16 cellular contexts compared by ENCODE assay signal in the genomic region with DNA sequence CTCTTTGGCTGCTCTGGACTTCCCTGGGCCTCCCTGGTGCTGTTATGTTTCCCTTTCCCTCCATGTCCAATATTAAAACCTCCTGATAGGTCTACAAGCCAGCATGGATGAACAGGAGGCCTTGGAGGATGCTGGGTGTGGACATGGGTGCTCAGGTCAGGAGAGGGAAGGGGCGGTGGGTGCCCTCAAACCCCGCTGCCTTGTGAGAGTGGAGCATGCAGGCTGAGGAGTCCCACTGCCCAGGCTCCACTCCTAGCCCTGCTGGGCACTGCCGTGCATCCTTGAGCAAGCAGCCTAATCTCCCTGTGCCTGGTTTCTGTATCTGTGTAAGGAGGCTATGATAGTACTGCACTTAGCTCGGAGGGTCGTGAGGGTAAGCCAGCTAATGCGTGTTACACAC. TPM values are rescaled to one million over a fixed set of nuclear protein-coding genes. Genes with fewer than 3 reads are reported as not detected.
DNase-seq lines count a peak whose midpoint lies in the region; ATAC-seq and TF ChIP-seq lines count a peak whose summit lies in the region.
"Had no signal": no experiment of that assay in that cellular context is flagged by ENCODE, and none has a peak within 500 bp of the region (broad histone marks: within the 10 kb centered on the region; RNA-seq: fewer than 3 reads in every experiment).

No MANE protein-coding gene starts in this region.

- H3K4me3 ChIP-seq in CD4-positive, alpha-beta memory T cell (ENCODE audit: low read length in 2 of 2): peak overlapping the region; percentile 32 to 70
- H3K4me3 ChIP-seq in Caco-2 (ENCODE audit: low read depth, low read length): no peak overlapping the region
- H3K4me3 ChIP-seq: cardiac muscle cell, vagina had no signal

- no peak for ATAC-seq in activated CD8-positive, alpha-beta T cell treated with anti-CD3 and anti-CD28 coated beads for 36 hours
- no peak for ATAC-seq in HG03139 (IDR thresholded peaks at IDR 0.05; ENCODE audit: unreplicated experiment)
- no peak for ATAC-seq in HG03520 (IDR thresholded peaks at IDR 0.05; ENCODE audit: unreplicated experiment)

- H3K4me3 Mint-ChIP-seq in T-helper 2 cell treated with Interferon-gamma antibody and Interleukin-4, amounts not matched to agents 5 μg/mL and 100 μg/mL, for 36 hours: no peak overlapping the region
- peak overlapping the region; percentile 84 to 95 (median 92) for H3K4me3 Mint-ChIP-seq in CD4-positive, alpha-beta memory T cell
- peak overlapping the region; percentile 78 for H3K4me3 Mint-ChIP-seq in activated CD8-positive, alpha-beta T cell treated with anti-CD3 and anti-CD28 coated beads for 36 hours
- no peak overlapping the region for H3K4me3 Mint-ChIP-seq in Caco-2 (ENCODE audit: unreplicated experiment)
- H3K4me3 Mint-ChIP-seq: B cell had no signal

- peak overlapping the region; percentile 99 for H3K27ac ChIP-seq in CD4-positive, alpha-beta memory T cell (ENCODE audit: low read depth, low read length)
- H3K27ac ChIP-seq: cardiac muscle cell, vagina had no signal

- no TSS peak for BruUV-seq in Caco-2 (replicated peaks; lab: Mats Ljungman, UMichigan)

- H3K9me3 ChIP-seq in CD4-positive, alpha-beta memory T cell (ENCODE audit: control insufficient read depth in 1 of 2, low read length in 2 of 2): no peaks in the 10 kb centered on the region
- no peaks in the 10 kb centered on the region for H3K9me3 ChIP-seq in Caco-2
- H3K9me3 ChIP-seq: vagina had no signal

- no peaks in the 10 kb centered on the region for H3K36me3 ChIP-seq in CD4-positive, alpha-beta memory T cell (ENCODE audit: insufficient read depth, low read length)
- no peaks in the 10 kb centered on the region for H3K36me3 ChIP-seq in Caco-2 (ENCODE audit: control insufficient read depth, insufficient read depth, low read length)
- H3K36me3 ChIP-seq: cardiac muscle cell, vagina had no signal

- POLR2A ChIA-PET in CD4-positive, alpha-beta memory T cell (lab: Charles Lee; ENCODE audit: partially characterized antibody): interaction anchor here (1.0 to 16.9 kb wide), 12 partner anchors 11 to 85 kb away, joined by 3 to 977 read pairs (median 20); partner anchors contain the start of genes CCDC167 and CMTR1
- POLR2A ChIA-PET in activated CD8-positive, alpha-beta T cell treated with anti-CD3 and anti-CD28 coated beads for 36 hours (lab: Charles Lee): interaction anchor here (0.6 to 4.5 kb wide), 12 partner anchors 10 to 47 kb away, joined by 3 to 109 read pairs (median 10); partner anchors contain the start of gene CCDC167
- POLR2A ChIA-PET in Caco-2 (lab: Charles Lee): no interaction called here

- TF ChIP-seq CTCF in activated CD8-positive, alpha-beta T cell treated with anti-CD3 and anti-CD28 coated beads for 36 hours (IDR thresholded peaks at IDR 0.05): no peak
- TF ChIP-seq CTCF in Caco-2 (IDR thresholded peaks at IDR 0.05; ENCODE audit: insufficient read depth in 1 of 2, low read depth in 1 of 2, low read length in 1 of 2, severe bottlenecking in 1 of 2, unreplicated experiment in 1 of 2): no peak

- H3K4me1 Mint-ChIP-seq in T-helper 2 cell treated with Interferon-gamma antibody and Interleukin-4, amounts not matched to agents 5 μg/mL and 100 μg/mL, for 36 hours (ENCODE audit: low read depth): peaks cover 51% of the 10 kb centered on the region
- peaks cover 56 to 94% (median 76%) of the 10 kb centered on the region in 4 donors for H3K4me1 Mint-ChIP-seq in CD4-positive, alpha-beta memory T cell
- peaks cover 86% of the 10 kb centered on the region for H3K4me1 Mint-ChIP-seq in activated CD8-positive, alpha-beta T cell treated with anti-CD3 and anti-CD28 coated beads for 36 hours (ENCODE audit: low read depth)
- H3K4me1 Mint-ChIP-seq in Caco-2 (ENCODE audit: low read depth, unreplicated experiment): peaks cover 19% of the 10 kb centered on the region

- CTCF ChIA-PET in CD4-positive, alpha-beta memory T cell (lab: Charles Lee; ENCODE audit: partially characterized antibody): interaction anchor here (0.8 to 4.5 kb wide), 12 partner anchors 10 to 49 kb away, joined by 3 to 77 read pairs (median 8); partner anchors contain the start of gene CCDC167
- CTCF ChIA-PET in activated CD8-positive, alpha-beta T cell treated with anti-CD3 and anti-CD28 coated beads for 36 hours (lab: Charles Lee): interaction anchor here (0.7 to 4.1 kb wide), 6 partner anchors 15 to 48 kb away, joined by 3 to 33 read pairs (median 6); no protein-coding TSS in a partner anchor
- CTCF ChIA-PET in Caco-2 (lab: Charles Lee): no interaction called here

- H3K27me3 Mint-ChIP-seq in T-helper 2 cell treated with Interferon-gamma antibody and Interleukin-4, amounts not matched to agents 5 μg/mL and 100 μg/mL, for 36 hours (ENCODE audit: low read depth): no peaks in the 10 kb centered on the region
- no peaks in the 10 kb centered on the region for H3K27me3 Mint-ChIP-seq in CD4-positive, alpha-beta memory T cell
- H3K27me3 Mint-ChIP-seq in activated CD8-positive, alpha-beta T cell treated with anti-CD3 and anti-CD28 coated beads for 36 hours: no peaks in the 10 kb centered on the region
- no peaks in the 10 kb centered on the region for H3K27me3 Mint-ChIP-seq in Caco-2 (ENCODE audit: insufficient read depth, unreplicated experiment)

- H3K36me3 Mint-ChIP-seq in T-helper 2 cell treated with Interferon-gamma antibody and Interleukin-4, amounts not matched to agents 5 μg/mL and 100 μg/mL, for 36 hours (ENCODE audit: low read depth): peaks cover 2% of the 10 kb centered on the region
- peaks cover 5 to 17% of the 10 kb centered on the region in 2 donors for H3K36me3 Mint-ChIP-seq in CD4-positive, alpha-beta memory T cell
- H3K36me3 Mint-ChIP-seq in activated CD8-positive, alpha-beta T cell treated with anti-CD3 and anti-CD28 coated beads for 36 hours (ENCODE audit: low read depth): peaks cover 13% of the 10 kb centered on the region
- no peaks in the 10 kb centered on the region for H3K36me3 Mint-ChIP-seq in Caco-2 (ENCODE audit: insufficient read depth, unreplicated experiment)

- H3K27me3 ChIP-seq in CD4-positive, alpha-beta memory T cell (ENCODE audit: insufficient read depth, low read length): no peaks in the 10 kb centered on the region
- no peaks in the 10 kb centered on the region for H3K27me3 ChIP-seq in Caco-2 (replicated peaks; ENCODE audit: control insufficient read depth, insufficient read depth, low read length)
- H3K27me3 ChIP-seq: vagina had no signal

- H3K4me1 ChIP-seq in CD4-positive, alpha-beta memory T cell (ENCODE audit: insufficient read depth, low read length): peaks cover 81% of the 10 kb centered on the region
- peaks cover 25% of the 10 kb centered on the region for H3K4me1 ChIP-seq in Caco-2

- DNase-seq in T-helper 2 cell treated with Interferon-gamma antibody and Interleukin-4, amounts not matched to agents 5 μg/mL and 100 μg/mL, for 36 hours (ENCODE audit: low spot score): no peak
- DNase-seq in T-helper 2 cell (no peak), islet precursor cell (peak; percentile 43), Caco-2 (no peak)
- peak in 1 of 5 donors; percentile 17 for DNase-seq in CD4-positive, alpha-beta memory T cell
- DNase-seq in activated CD8-positive, alpha-beta T cell treated with anti-CD3 and anti-CD28 coated beads for 36 hours: no peak
- DNase-seq: 8988T, amygdala, NCI-H1105 treated with DMSO at 0.1 percent for 48 hours, NCI-H526, retina had no signal

- intact Hi-C loops in CD4-positive, alpha-beta memory T cell (cut with micrococcal nuclease): no loop called here
- intact Hi-C loops in activated CD8-positive, alpha-beta T cell treated with anti-CD3 and anti-CD28 coated beads for 36 hours (cut with micrococcal nuclease): loop anchor here (5.0 kb wide), 1 partner anchor 34 kb away; no protein-coding TSS in a partner anchor
- intact Hi-C loops in Caco-2 (cut with micrococcal nuclease; ENCODE audit: unreplicated experiment): no loop called here

- peak overlapping the region; percentile 95 for H3K27ac Mint-ChIP-seq in T-helper 2 cell treated with Interferon-gamma antibody and Interleukin-4, amounts not matched to agents 5 μg/mL and 100 μg/mL, for 36 hours
- peak overlapping the region; percentile 97 to 100 (median 100) for H3K27ac Mint-ChIP-seq in CD4-positive, alpha-beta memory T cell
- peak overlapping the region; percentile 97 for H3K27ac Mint-ChIP-seq in activated CD8-positive, alpha-beta T cell treated with anti-CD3 and anti-CD28 coated beads for 36 hours
- no peak overlapping the region for H3K27ac Mint-ChIP-seq in Caco-2 (ENCODE audit: unreplicated experiment)

- H3K9me3 Mint-ChIP-seq in T-helper 2 cell treated with Interferon-gamma antibody and Interleukin-4, amounts not matched to agents 5 μg/mL and 100 μg/mL, for 36 hours: peaks cover 5% of the 10 kb centered on the region
- H3K9me3 Mint-ChIP-seq in CD4-positive, alpha-beta memory T cell: peaks cover 0 to 3% (median 0%) of the 10 kb centered on the region in 8 donors
- H3K9me3 Mint-ChIP-seq in activated CD8-positive, alpha-beta T cell treated with anti-CD3 and anti-CD28 coated beads for 36 hours: peaks cover 4% of the 10 kb centered on the region
- H3K9me3 Mint-ChIP-seq in Caco-2 (ENCODE audit: unreplicated experiment): no peaks in the 10 kb centered on the region

RNA-seq across cellular contexts. Expression of gene CCDC167, which starts 18.4 kb away (rescaled TPM):
- total RNA-seq in CD4-positive, alpha-beta memory T cell: 10 to 100 TPM; 25.1 to 27.8 TPM
- polyA plus RNA-seq in CD4-positive, alpha-beta memory T cell: 100 to 1,000 TPM; 151 to 226 TPM
- total RNA-seq in activated CD8-positive, alpha-beta T cell treated with anti-CD3 and anti-CD28 coated beads for 36 hours: 10 to 100 TPM; 63.7 to 68.1 TPM
- total RNA-seq in Caco-2 (2022): 30.6 and 32.3 TPM in 2 replicates

Comparison
In these comparisons a context has a peak if more than half of its experiments do, and no peak if none do; other contexts are left out.
1. H3K4me3 Mint-ChIP-seq: peak in CD4-positive, alpha-beta memory T cell (8 of 8) and activated CD8-positive, alpha-beta T cell treated with anti-CD3 and anti-CD28 coated beads for 36 hours (single experiment); none in T-helper 2 cell treated with Interferon-gamma antibody and Interleukin-4, amounts not matched to agents 5 μg/mL and 100 μg/mL, for 36 hours (single experiment) and Caco-2 (single experiment).